1 cellular context compared by ENCODE assay signal in the genomic region with DNA sequence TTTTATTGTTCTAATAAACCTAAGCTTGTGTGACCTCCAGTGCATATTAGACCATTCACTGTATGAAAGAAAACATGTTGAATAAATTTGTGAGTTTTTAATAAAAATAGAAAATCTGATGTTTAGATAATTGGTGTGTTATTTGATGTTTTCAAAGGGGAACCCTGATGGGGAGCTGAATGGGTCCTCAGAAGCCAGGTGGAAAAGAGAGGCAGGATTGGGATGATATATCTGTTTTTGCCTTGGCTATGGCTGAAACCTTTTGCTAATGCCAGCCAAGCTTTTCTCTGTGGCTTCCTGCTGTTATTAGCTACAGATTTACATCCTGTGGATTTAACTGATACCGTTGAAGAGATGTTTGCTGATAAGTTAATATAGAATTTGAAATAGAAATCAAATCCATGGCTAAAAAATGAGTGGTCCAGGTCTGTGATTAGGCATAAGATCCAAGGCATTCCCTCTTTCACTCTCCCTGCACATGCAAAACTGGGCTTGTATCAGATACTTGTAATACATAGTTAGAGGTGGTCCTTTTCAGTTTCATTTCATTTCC.
TF ChIP-seq lines count a peak whose summit lies in the region.

No MANE protein-coding gene starts in this region.

TF ChIP-seq in SK-N-SH, 30 proteins besides CTCF, POLR2A, EP300 and RAD21 (continued from another document):
- TF ChIP-seq, protein P1, sequence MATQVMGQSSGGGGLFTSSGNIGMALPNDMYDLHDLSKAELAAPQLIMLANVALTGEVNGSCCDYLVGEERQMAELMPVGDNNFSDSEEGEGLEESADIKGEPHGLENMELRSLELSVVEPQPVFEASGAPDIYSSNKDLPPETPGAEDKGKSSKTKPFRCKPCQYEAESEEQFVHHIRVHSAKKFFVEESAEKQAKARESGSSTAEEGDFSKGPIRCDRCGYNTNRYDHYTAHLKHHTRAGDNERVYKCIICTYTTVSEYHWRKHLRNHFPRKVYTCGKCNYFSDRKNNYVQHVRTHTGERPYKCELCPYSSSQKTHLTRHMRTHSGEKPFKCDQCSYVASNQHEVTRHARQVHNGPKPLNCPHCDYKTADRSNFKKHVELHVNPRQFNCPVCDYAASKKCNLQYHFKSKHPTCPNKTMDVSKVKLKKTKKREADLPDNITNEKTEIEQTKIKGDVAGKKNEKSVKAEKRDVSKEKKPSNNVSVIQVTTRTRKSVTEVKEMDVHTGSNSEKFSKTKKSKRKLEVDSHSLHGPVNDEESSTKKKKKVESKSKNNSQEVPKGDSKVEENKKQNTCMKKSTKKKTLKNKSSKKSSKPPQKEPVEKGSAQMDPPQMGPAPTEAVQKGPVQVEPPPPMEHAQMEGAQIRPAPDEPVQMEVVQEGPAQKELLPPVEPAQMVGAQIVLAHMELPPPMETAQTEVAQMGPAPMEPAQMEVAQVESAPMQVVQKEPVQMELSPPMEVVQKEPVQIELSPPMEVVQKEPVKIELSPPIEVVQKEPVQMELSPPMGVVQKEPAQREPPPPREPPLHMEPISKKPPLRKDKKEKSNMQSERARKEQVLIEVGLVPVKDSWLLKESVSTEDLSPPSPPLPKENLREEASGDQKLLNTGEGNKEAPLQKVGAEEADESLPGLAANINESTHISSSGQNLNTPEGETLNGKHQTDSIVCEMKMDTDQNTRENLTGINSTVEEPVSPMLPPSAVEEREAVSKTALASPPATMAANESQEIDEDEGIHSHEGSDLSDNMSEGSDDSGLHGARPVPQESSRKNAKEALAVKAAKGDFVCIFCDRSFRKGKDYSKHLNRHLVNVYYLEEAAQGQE (IDR thresholded peaks at IDR 0.05; ENCODE audit: low read depth, low read length) = no peak
- no peak for TF ChIP-seq MXI1 (IDR thresholded peaks at IDR 0.05; ENCODE audit: low read depth, low read length)
